7 cellular contexts compared by ENCODE assay signal in genomic region chr12:34304546-34304945, GRCh38.
"Had no signal": no experiment of that assay in that cellular context is flagged by ENCODE, and none has a peak within 500 bp of the region (broad histone marks: within the 10 kb centered on the region; RNA-seq: fewer than 3 reads in every experiment).

No MANE protein-coding gene starts in this region.

- H3K36me3 Mint-ChIP-seq: IgD-negative memory B cell had no signal

- H3K27ac Mint-ChIP-seq: IgD-negative memory B cell had no signal

- ATAC-seq: HepG2, K562 had no signal

- DNase-seq: IMR-90, KBM-7 had no signal

- H3K27ac ChIP-seq: HL-60 had no signal

- FAIRE-seq: HepG2, HTR-8/SVneo, K562 had no signal

- H3K4me3 Mint-ChIP-seq: IgD-negative memory B cell had no signal

- H3K4me3 ChIP-seq: K562 had no signal
